In the genomic region with DNA sequence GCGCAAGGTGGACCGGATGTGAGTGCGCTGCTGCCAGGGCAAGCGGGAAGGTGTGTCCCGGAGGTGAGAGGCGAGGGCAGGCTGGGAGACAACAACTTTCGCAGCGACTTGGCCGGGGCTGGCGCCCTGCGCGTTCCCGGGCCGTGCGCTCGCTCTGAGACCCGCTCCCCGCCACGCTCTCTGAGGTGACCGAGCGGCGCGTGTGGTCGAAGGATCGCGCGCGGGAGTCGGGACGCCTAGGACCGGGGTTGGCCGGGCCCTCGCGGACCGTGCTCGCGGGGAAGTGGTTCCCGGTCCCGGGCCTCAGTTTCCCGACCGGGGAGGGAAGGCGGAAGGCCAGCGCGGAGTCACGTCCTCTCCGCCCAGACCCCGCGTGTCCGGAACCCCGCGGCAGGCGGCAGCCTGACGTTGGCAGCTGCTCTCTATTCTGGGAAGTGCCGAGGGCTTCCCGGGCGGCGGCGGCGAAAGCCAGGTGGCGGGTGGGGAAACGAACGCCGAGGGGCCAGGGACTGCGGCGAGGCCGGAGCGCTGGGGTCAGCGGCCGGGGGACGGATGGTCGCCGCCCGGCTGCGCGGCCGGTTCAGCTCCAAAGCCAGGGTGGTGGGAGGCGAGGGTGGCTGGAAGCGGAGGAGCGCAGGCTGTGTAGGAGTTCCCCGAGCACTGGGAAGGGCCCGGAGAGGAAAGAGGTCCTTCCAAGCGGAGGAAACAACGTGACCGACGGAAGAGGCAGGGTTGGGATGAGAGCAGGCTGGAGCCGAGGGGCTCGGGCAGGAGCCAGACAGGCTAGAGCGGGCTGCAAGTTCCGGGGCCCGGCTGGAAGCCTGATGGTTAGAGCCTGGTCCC, we compare ENCODE assay signal across 1 cellular context.
TF ChIP-seq lines count a peak whose summit lies in the region.

No MANE protein-coding gene starts in this region.

TF ChIP-seq in K562, 482 proteins besides CTCF, POLR2A, EP300 and RAD21 (continued from another document):
- TF ChIP-seq ELK1 (CRISPR knock-in tag; IDR thresholded peaks at IDR 0.05): no peak
- TF ChIP-seq CC2D1A (IDR thresholded peaks at IDR 0.05): no peak
- TF ChIP-seq PRMT5 (CRISPR knock-in tag; IDR thresholded peaks at IDR 0.05): no peak
- TF ChIP-seq, protein P1, sequence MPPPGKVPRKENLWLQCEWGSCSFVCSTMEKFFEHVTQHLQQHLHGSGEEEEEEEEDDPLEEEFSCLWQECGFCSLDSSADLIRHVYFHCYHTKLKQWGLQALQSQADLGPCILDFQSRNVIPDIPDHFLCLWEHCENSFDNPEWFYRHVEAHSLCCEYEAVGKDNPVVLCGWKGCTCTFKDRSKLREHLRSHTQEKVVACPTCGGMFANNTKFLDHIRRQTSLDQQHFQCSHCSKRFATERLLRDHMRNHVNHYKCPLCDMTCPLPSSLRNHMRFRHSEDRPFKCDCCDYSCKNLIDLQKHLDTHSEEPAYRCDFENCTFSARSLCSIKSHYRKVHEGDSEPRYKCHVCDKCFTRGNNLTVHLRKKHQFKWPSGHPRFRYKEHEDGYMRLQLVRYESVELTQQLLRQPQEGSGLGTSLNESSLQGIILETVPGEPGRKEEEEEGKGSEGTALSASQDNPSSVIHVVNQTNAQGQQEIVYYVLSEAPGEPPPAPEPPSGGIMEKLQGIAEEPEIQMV (tag; conservative IDR thresholded peaks at IDR 0.05; ENCODE audit: low read depth): no peak
